29 cellular contexts compared by ENCODE assay signal in the genomic region with DNA sequence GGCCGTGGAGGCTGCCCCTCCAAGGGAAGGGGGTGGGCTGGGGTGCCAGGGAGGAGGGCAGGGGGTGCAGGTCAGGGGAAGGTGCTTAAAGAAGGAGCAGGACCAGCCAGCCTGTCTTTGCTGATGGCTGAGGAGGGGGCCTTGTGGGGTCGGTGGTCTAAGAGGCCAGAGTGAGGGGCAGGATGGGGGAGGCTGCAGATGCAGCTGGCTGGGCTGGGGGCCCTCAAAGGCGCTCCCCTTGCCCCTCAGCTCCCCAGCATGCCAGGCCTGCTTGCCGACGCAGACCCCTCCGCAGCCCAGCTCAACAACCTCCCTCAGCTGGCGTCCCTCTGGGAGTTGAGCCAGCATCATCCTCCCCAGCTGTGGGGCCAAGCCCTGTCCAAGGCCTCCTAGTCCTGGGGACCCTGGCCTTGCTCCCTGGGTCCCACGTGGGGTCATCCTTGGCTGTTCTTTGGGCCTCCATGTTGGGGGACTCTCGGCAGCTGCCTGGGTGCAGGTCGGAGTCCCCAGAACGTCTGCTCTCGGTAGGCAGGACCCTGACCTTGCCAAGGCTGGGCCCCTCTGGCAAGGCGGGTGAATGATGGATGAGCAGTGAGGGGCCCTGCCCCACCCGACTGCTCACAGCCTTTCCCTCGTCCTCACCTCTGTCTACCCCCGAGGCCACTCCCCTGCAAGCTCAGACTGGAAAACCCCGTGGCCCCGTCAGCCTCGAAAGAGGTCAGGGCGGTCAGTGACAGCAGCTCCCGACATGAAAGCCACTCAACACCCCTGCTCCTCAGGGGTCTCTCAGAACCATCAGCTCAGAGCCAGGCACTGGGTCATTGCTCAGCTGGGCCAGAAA.
"Had no signal": no experiment of that assay in that cellular context is flagged by ENCODE, and none has a peak within 500 bp of the region (broad histone marks: within the 10 kb centered on the region; RNA-seq: fewer than 3 reads in every experiment).

No MANE protein-coding gene starts in this region.

- H3K4me1 ChIP-seq: esophagus squamous epithelium, lower lobe of right lung, sigmoid colon, uterus had no signal

- H3K4me3 ChIP-seq: esophagus squamous epithelium, hepatocyte, lower lobe of right lung, neural progenitor cell, sigmoid colon, uterus had no signal

- H3K27ac ChIP-seq: epithelial cell of prostate, esophagus squamous epithelium, hepatocyte, lower lobe of right lung, neural progenitor cell, sigmoid colon, uterus had no signal

- ATAC-seq: activated T-helper 17 cell treated with anti-CD3 and anti-CD28 coated beads, Interleukin-2, amount 50 U/mL, for 72 hours; lower lobe of right lung; stimulated activated memory B cell treated with anti-CD40 and anti-IgM and Interleukin-4, amounts not matched to agents 10 μg/mL and 1 μg/mL and 100 μg/mL, for 72 hours; stimulated activated naive CD8-positive, alpha-beta T cell treated with anti-CD3 and anti-CD28 coated beads, Interleukin-15, amount 100 ng/mL, for 72 hours; WTC11 had no signal

- DNase-seq: activated CD4-positive, alpha-beta memory T cell treated with anti-CD3 and anti-CD28 coated beads, Interleukin-2, amount 10 ng/mL, durations not matched to agents 7 days and 5 days; activated CD4-positive, alpha-beta T cell treated with anti-CD3 and anti-CD28 coated beads for 1 hour; activated CD4-positive, alpha-beta T cell treated with anti-CD3 and anti-CD28 coated beads, Interleukin-2, amount 10 ng/mL, durations not matched to agents 7 days and 5 days; activated CD8-positive, alpha-beta memory T cell treated with anti-CD3 and anti-CD28 coated beads, Interleukin-2, amount 50 U/mL, for 48 hours; activated gamma-delta T cell treated with Interleukin-2 at 50 U/mL for 16 hours; activated naive CD4-positive, alpha-beta T cell treated with anti-CD3 and anti-CD28 coated beads, Interleukin-2, amount 50 U/mL, for 16 hours; activated T-cell treated with anti-CD3 and anti-CD28 coated beads, Interleukin-2, amount 50 U/mL, for 24 hours; amniotic stem cell; effector CD8-positive, alpha-beta T cell; esophagus squamous epithelium; foreskin melanocyte; islet precursor cell; mesenchymal stem cell; natural killer cell; sigmoid colon; small intestine; stimulated activated CD4-positive, alpha-beta T cell treated with anti-CD3 and anti-CD28 coated beads, Interleukin-1b, Interleukin-23, amount 100 ng/mL, for 48 hours; stimulated activated CD4-positive, alpha-beta T cell treated with anti-CD3 and anti-CD28 coated beads, Interleukin-4, amount 100 ng/mL, for 4 hours; stimulated activated CD8-positive, alpha-beta memory T cell treated with anti-CD3 and anti-CD28 coated beads, Interleukin-4, amount 100 ng/mL, for 48 hours; stimulated activated naive CD8-positive, alpha-beta T cell treated with anti-CD3 and anti-CD28 coated beads, Interleukin-15, amount 100 ng/mL, for 72 hours; substantia nigra; uterus had no signal

- H3K9me3 ChIP-seq: esophagus squamous epithelium, lower lobe of right lung, sigmoid colon, uterus had no signal

- H3K4me2 ChIP-seq: hepatocyte, neural progenitor cell had no signal

- H3K27me3 ChIP-seq: hepatocyte, neural progenitor cell had no signal

- H3K9ac ChIP-seq: neural progenitor cell had no signal

- H3K36me3 ChIP-seq: esophagus squamous epithelium, lower lobe of right lung, neural progenitor cell, sigmoid colon, uterus had no signal
